15 cellular contexts compared by ENCODE assay signal in the genomic region with DNA sequence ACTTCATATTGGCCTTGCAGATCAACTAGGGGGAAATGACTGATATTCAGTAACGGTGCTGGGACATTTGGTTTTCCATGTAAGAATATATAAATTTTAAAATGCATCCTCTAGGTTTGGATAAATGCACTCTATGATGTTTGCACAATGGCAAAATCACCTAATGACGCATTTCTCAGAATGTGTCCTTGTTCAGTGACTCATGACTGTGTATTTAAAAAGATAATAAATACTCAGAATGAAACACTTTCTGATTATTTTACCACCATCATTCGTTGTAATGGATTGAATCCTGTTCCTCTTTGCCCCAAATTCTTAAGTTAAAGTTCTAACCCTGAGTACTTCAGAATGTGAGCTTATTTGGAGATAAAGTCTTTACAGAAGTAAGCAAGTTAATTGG. TPM values are rescaled to one million over a fixed set of nuclear protein-coding genes. Genes with fewer than 3 reads are reported as not detected.
A peak's percentile ranks its signal among the peaks of the same experiment; 100 is the strongest.
DNase-seq lines count a peak whose midpoint lies in the region; ATAC-seq and TF ChIP-seq lines count a peak whose summit lies in the region.
"Had no signal": no experiment of that assay in that cellular context is flagged by ENCODE, and none has a peak within 500 bp of the region (broad histone marks: within the 10 kb centered on the region; RNA-seq: fewer than 3 reads in every experiment).

No MANE protein-coding gene starts in this region.

- H3K36me3 Mint-ChIP-seq in activated CD4-positive, alpha-beta T cell treated with anti-CD3 and anti-CD28 coated beads for 36 hours (ENCODE audit: low read depth): no peaks in the 10 kb centered on the region

- POLR2A ChIA-PET in activated CD4-positive, alpha-beta T cell treated with anti-CD3 and anti-CD28 coated beads for 36 hours (lab: Charles Lee): interaction anchor here (1.0 to 2.6 kb wide), 2 partner anchors 10 to 20 kb away, joined by 5 to 12 read pairs; no protein-coding TSS in a partner anchor
- POLR2A ChIA-PET in PC-9 (lab: Charles Lee; ENCODE audit: unreplicated experiment): no interaction called here

- intact Hi-C loops in activated CD4-positive, alpha-beta T cell treated with anti-CD3 and anti-CD28 coated beads for 36 hours (cut with DNase I, micrococcal nuclease): loop anchor here (1.0 to 2.0 kb wide), 2 partner anchors 20 to 38 kb away; no protein-coding TSS in a partner anchor
- intact Hi-C loops in PC-9 (cut with micrococcal nuclease; ENCODE audit: unreplicated experiment): no loop called here
- intact Hi-C loops in left lung (cut with DNase I): no loop called here

- H3K9me2 ChIP-seq in PC-9 (ENCODE audit: insufficient read depth): no peaks in the 10 kb centered on the region

- peak; percentile 4 for DNase-seq in activated CD4-positive, alpha-beta T cell treated with anti-CD3 and anti-CD28 coated beads for 36 hours
- no peak for DNase-seq in activated CD4-positive, alpha-beta T cell treated with anti-CD3 and anti-CD28 coated beads, Interleukin-2, amount 50 U/mL, for 48 hours
- DNase-seq in PC-9 (peak in 1 of 2 experiments; percentile 65), astrocyte of the spinal cord (ENCODE audit: low read depth, low spot score) (peak; percentile 43), kidney glomerular epithelial cell (lab: John Stamatoyannopoulos, UW) (peak; percentile 20), left lung (no peak), T1000 (lab: John Stamatoyannopoulos, UW) (no peak), coronary artery (ENCODE audit: low spot score) (no peak)
- DNase-seq: 8988T, esophagus squamous epithelium, NCI-H187 treated with DMSO at 0.1 percent for 48 hours, NCI-H748 treated with DMSO at 0.1 percent for 48 hours, SJCRH30, WERI-Rb-1 had no signal

- no TSS peak for BruUV-seq in PC-9 (replicated peaks; lab: Mats Ljungman, UMichigan)

- H3F3A ChIP-seq in PC-9 (ENCODE audit: insufficient read depth, low read depth): peaks cover 14% of the 10 kb centered on the region; the same call in 1 of the 2 replicates

- H3K27ac ChIP-seq in PC-9 (no peak overlapping the region), left lung (no peak overlapping the region), coronary artery (no peak overlapping the region)
- H3K27ac ChIP-seq: SJCRH30, WERI-Rb-1 had no signal

- H4K20me1 ChIP-seq in PC-9 (ENCODE audit: insufficient read depth): no peaks in the 10 kb centered on the region

- H3K9me3 ChIP-seq in PC-9 (ENCODE audit: insufficient read depth, low read depth): no peaks in the 10 kb centered on the region
- H3K9me3 ChIP-seq in left lung: no peaks in the 10 kb centered on the region
- H3K9me3 ChIP-seq: esophagus squamous epithelium, SJCRH30 had no signal

- H3K27me3 ChIP-seq in PC-9 (ENCODE audit: insufficient read depth, low read depth): no peaks in the 10 kb centered on the region
- H3K27me3 ChIP-seq in left lung: no peaks in the 10 kb centered on the region
- H3K27me3 ChIP-seq: esophagus squamous epithelium had no signal

- in situ Hi-C loops in astrocyte of the spinal cord (cut with HindIII; ENCODE audit: low sequenced_read_pairs): no loop called here

- H2AFZ ChIP-seq in PC-9: no peak overlapping the region

- H3K4me2 ChIP-seq in PC-9: peak overlapping the region; percentile 43

- no peaks in the 10 kb centered on the region for H3K79me2 ChIP-seq in PC-9 (ENCODE audit: low read depth)

- H3K4me1 Mint-ChIP-seq in activated CD4-positive, alpha-beta T cell treated with anti-CD3 and anti-CD28 coated beads for 36 hours: peaks cover 65% of the 10 kb centered on the region

- TF ChIP-seq CTCF in PC-9 (conservative IDR thresholded peaks at IDR 0.05) (no peak), astrocyte of the spinal cord (IDR thresholded peaks at IDR 0.05; ENCODE audit: low read depth, low read length) (no peak), left lung (IDR thresholded peaks at IDR 0.05) (no peak), coronary artery (IDR thresholded peaks at IDR 0.05) (no peak)

- no peak overlapping the region for H3K4me3 Mint-ChIP-seq in activated CD4-positive, alpha-beta T cell treated with anti-CD3 and anti-CD28 coated beads for 36 hours

- H3K4me3 ChIP-seq in PC-9 (no peak overlapping the region), astrocyte of the spinal cord (ENCODE audit: low read depth, low read length) (no peak overlapping the region), left lung (no peak overlapping the region), coronary artery (no peak overlapping the region)
- H3K4me3 ChIP-seq: esophagus squamous epithelium, SJCRH30 had no signal

- no peak for ATAC-seq in activated CD4-positive, alpha-beta T cell treated with anti-CD3 and anti-CD28 coated beads for 36 hours
- ATAC-seq in left lung: no peak

- CTCF ChIA-PET in activated CD4-positive, alpha-beta T cell treated with anti-CD3 and anti-CD28 coated beads for 36 hours (lab: Charles Lee): interaction anchor here (1.3 to 4.2 kb wide), 4 partner anchors 10 to 38 kb away, joined by 3 to 42 read pairs (median 28); no protein-coding TSS in a partner anchor
- CTCF ChIA-PET in PC-9 (lab: Charles Lee): no interaction called here

- H3K27me3 Mint-ChIP-seq in activated CD4-positive, alpha-beta T cell treated with anti-CD3 and anti-CD28 coated beads for 36 hours: no peaks in the 10 kb centered on the region

- peaks cover 30% of the 10 kb centered on the region for H3K4me1 ChIP-seq in PC-9 (replicated peaks; ENCODE audit: insufficient read depth)
- peaks cover 0 to 6% of the 10 kb centered on the region in 2 donors for H3K4me1 ChIP-seq in left lung

- no peaks in the 10 kb centered on the region for H3K9me3 Mint-ChIP-seq in activated CD4-positive, alpha-beta T cell treated with anti-CD3 and anti-CD28 coated beads for 36 hours (ENCODE audit: low read depth)

- H3K36me3 ChIP-seq in PC-9 (ENCODE audit: low read depth) (no peaks in the 10 kb centered on the region), left lung (no peaks in the 10 kb centered on the region)
- H3K36me3 ChIP-seq: esophagus squamous epithelium, SJCRH30, WERI-Rb-1 had no signal

- peak overlapping the region; percentile 93 for H3K27ac Mint-ChIP-seq in activated CD4-positive, alpha-beta T cell treated with anti-CD3 and anti-CD28 coated beads for 36 hours

RNA-seq across cellular contexts. Expression of gene ADGRG1, which starts 17.2 kb away (rescaled TPM):
- 1 to 10 TPM; 6.3 to 6.8 TPM for total RNA-seq in activated CD4-positive, alpha-beta T cell treated with anti-CD3 and anti-CD28 coated beads for 36 hours
- total RNA-seq in PC-9 (2021) (105 and 131 TPM in 2 replicates), left lung (10 to 100 TPM; 53.2 to 78.4 TPM)

RNA-seq across cellular contexts. Expression of gene ADGRG3, which starts 56.9 kb away (rescaled TPM):
- total RNA-seq in activated CD4-positive, alpha-beta T cell treated with anti-CD3 and anti-CD28 coated beads for 36 hours: not detected
- total RNA-seq in PC-9 (2021): 0.25 TPM in 1 of 2 replicates, not detected in the other
- total RNA-seq in left lung: 10 to 100 TPM in 1 of 2 donors, 1 to 10 TPM in 1; 1.1 to 29.8 TPM
- total RNA-seq: LHCN-M2, SJCRH30 had no signal

Comparison
In these comparisons a context has a peak if more than half of its experiments do, and no peak if none do; other contexts are left out.
1. DNase-seq: peak in activated CD4-positive, alpha-beta T cell treated with anti-CD3 and anti-CD28 coated beads for 36 hours (single experiment), astrocyte of the spinal cord (single experiment) and kidney glomerular epithelial cell (single experiment); none in activated CD4-positive, alpha-beta T cell treated with anti-CD3 and anti-CD28 coated beads, Interleukin-2, amount 50 U/mL, for 48 hours (0 of 2), left lung (0 of 2), T1000 (single experiment) and coronary artery (single experiment).
2. RNA of gene ADGRG1, which starts 17.2 kb away (total RNA-seq): 105 to 131 TPM in PC-9 and 53.2 to 78.4 TPM in left lung; 6.3 to 6.8 TPM in activated CD4-positive, alpha-beta T cell treated with anti-CD3 and anti-CD28 coated beads for 36 hours; every median in the first group is over 4 times any median in the second.
3. intact Hi-C loops: an anchor here in activated CD4-positive, alpha-beta T cell treated with anti-CD3 and anti-CD28 coated beads for 36 hours (1.0 to 2.0 kb wide); none called in PC-9 and left lung.